1 cellular context compared by ENCODE assay signal in the genomic region with DNA sequence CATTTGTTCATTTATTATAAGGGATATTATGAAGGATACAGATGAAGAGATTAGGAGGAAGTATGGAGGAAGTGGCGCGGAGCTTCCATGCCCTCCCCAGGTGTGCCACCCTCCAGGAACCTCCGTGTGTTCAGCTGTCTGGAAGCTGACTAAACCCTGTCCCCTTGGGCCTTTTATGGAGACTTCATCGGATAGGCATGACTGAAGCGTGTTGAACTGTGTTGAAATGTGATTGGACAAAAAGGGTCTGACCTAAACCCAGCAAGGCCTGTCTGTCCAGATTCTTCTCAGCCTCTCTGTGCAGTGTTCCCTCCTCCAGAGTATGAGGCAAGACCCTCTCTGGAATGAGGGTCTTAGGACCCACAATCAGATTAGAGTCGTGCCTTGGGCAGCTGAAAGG.
A peak's percentile ranks its signal among the peaks of the same experiment; 100 is the strongest.
TF ChIP-seq lines count a peak whose summit lies in the region.

No MANE protein-coding gene starts in this region.

TF ChIP-seq in HepG2, 621 proteins besides CTCF, POLR2A, EP300 and RAD21:
- TF ChIP-seq RBM22 (optimal IDR thresholded peaks at IDR 0.05; ENCODE audit: low read length) (peak; percentile 2), MAFG (CRISPR knock-in tag; IDR thresholded peaks at IDR 0.05) (no peak)
- TF ChIP-seq, protein P1, sequence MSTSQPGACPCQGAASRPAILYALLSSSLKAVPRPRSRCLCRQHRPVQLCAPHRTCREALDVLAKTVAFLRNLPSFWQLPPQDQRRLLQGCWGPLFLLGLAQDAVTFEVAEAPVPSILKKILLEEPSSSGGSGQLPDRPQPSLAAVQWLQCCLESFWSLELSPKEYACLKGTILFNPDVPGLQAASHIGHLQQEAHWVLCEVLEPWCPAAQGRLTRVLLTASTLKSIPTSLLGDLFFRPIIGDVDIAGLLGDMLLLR (CRISPR knock-in tag; IDR thresholded peaks at IDR 0.05): no peak
- TF ChIP-seq, protein P2, sequence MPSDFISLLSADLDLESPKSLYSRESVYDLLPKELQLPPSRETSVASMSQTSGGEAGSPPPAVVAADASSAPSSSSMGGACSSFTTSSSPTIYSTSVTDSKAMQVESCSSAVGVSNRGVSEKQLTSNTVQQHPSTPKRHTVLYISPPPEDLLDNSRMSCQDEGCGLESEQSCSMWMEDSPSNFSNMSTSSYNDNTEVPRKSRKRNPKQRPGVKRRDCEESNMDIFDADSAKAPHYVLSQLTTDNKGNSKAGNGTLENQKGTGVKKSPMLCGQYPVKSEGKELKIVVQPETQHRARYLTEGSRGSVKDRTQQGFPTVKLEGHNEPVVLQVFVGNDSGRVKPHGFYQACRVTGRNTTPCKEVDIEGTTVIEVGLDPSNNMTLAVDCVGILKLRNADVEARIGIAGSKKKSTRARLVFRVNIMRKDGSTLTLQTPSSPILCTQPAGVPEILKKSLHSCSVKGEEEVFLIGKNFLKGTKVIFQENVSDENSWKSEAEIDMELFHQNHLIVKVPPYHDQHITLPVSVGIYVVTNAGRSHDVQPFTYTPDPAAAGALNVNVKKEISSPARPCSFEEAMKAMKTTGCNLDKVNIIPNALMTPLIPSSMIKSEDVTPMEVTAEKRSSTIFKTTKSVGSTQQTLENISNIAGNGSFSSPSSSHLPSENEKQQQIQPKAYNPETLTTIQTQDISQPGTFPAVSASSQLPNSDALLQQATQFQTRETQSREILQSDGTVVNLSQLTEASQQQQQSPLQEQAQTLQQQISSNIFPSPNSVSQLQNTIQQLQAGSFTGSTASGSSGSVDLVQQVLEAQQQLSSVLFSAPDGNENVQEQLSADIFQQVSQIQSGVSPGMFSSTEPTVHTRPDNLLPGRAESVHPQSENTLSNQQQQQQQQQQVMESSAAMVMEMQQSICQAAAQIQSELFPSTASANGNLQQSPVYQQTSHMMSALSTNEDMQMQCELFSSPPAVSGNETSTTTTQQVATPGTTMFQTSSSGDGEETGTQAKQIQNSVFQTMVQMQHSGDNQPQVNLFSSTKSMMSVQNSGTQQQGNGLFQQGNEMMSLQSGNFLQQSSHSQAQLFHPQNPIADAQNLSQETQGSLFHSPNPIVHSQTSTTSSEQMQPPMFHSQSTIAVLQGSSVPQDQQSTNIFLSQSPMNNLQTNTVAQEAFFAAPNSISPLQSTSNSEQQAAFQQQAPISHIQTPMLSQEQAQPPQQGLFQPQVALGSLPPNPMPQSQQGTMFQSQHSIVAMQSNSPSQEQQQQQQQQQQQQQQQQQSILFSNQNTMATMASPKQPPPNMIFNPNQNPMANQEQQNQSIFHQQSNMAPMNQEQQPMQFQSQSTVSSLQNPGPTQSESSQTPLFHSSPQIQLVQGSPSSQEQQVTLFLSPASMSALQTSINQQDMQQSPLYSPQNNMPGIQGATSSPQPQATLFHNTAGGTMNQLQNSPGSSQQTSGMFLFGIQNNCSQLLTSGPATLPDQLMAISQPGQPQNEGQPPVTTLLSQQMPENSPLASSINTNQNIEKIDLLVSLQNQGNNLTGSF (CRISPR knock-in tag; IDR thresholded peaks at IDR 0.05): no peak
TF ChIP-seq in HepG2: peak in this region for 1.
